ENCODE assay signal across 22 cellular contexts in the genomic region with DNA sequence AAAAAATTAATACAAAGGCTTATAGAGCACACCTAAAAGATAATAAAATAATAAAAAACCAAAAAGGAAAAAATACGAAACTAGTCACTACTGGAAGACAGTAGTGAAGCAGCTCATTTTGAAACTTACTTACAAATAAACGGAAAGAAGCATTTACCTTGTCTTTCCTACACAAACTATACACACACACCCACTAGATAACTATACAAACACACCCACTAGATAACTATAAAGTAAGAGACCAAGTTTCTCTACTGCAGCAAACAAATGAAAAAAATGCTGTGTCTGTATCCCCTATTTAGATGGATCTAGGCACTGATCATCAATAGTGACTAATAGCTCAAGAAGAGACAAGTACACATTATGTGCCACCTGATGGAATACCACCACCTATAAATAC. TPM values are rescaled to one million over a fixed set of nuclear protein-coding genes. Genes with fewer than 3 reads are reported as not detected.
DNase-seq lines count a peak whose midpoint lies in the region; ATAC-seq, FAIRE-seq and TF ChIP-seq lines count a peak whose summit lies in the region.
"Had no signal": no experiment of that assay in that cellular context is flagged by ENCODE, and none has a peak within 500 bp of the region (broad histone marks: within the 10 kb centered on the region; RNA-seq: fewer than 3 reads in every experiment).

No MANE protein-coding gene starts in this region.

- H3K9me3 ChIP-seq in gastroesophageal sphincter, result no peaks in the 10 kb centered on the region

- H3K4me3 ChIP-seq in gastroesophageal sphincter, result no peak overlapping the region

- H3K4me1 ChIP-seq in gastroesophageal sphincter, result peaks cover 0 to 24% (median 0%) of the 10 kb centered on the region in 3 donors

- H3K27me3 ChIP-seq in gastroesophageal sphincter, result no peaks in the 10 kb centered on the region

- WGBS in gastroesophageal sphincter (ENCODE audit: low coverage in 1 of 2), 2 donors, result 80 to 100% methylated on average over 1 to 2 of the region's 2 CpGs

- peaks cover 28% of the 10 kb centered on the region for H3K36me3 Mint-ChIP-seq in activated CD4-positive, alpha-beta T cell treated with anti-CD3 and anti-CD28 coated beads, Interleukin-2, amount 10 ng/mL, durations not matched to agents 24 days and 14 days (ENCODE audit: low read depth)
- H3K36me3 Mint-ChIP-seq in activated CD4-positive, alpha-beta T cell treated with anti-CD3 and anti-CD28 coated beads, Interleukin-2, amount 10 ng/mL, durations not matched to agents 7 days and 5 days (ENCODE audit: low read depth), result peaks cover 21% of the 10 kb centered on the region
- peaks cover 35% of the 10 kb centered on the region for H3K36me3 Mint-ChIP-seq in stimulated activated naive CD8-positive, alpha-beta T cell treated with anti-CD3 and anti-CD28 coated beads, Interleukin-15, Interleukin-2, amounts not matched to agents 100 ng/mL and 50 ng/mL, for 24 hours (ENCODE audit: low read depth)
- peaks cover 55% of the 10 kb centered on the region for H3K36me3 Mint-ChIP-seq in stimulated activated effector memory CD8-positive, alpha-beta T cell treated with anti-CD3 and anti-CD28 coated beads, Interleukin-12 subunit alpha, Interleukin-12 subunit beta, amount 100 ng/mL, for 72 hours

- intact Hi-C loops in activated CD4-positive, alpha-beta T cell treated with anti-CD3 and anti-CD28 coated beads, Interleukin-2, amount 10 ng/mL, durations not matched to agents 24 days and 14 days (cut with micrococcal nuclease), result loop anchor here (5.0 kb wide), 1 partner anchor 80 kb away; the partner anchor contains the start of gene ARHGAP12

- no peak for TF ChIP-seq CTCF in gastroesophageal sphincter (IDR thresholded peaks at IDR 0.05)

- CTCF ChIA-PET in activated CD4-positive, alpha-beta T cell treated with anti-CD3 and anti-CD28 coated beads, Interleukin-2, amount 10 ng/mL, durations not matched to agents 7 days and 5 days (lab: Charles Lee), result interaction anchor here (0.6 kb wide), 1 partner anchor 1069 kb away, joined by 3 read pairs; no protein-coding TSS in a partner anchor

- H3K36me3 ChIP-seq in gastroesophageal sphincter, result peaks cover 0 to 44% of the 10 kb centered on the region in 2 donors

- H3K4me1 Mint-ChIP-seq in activated CD4-positive, alpha-beta T cell treated with anti-CD3 and anti-CD28 coated beads, Interleukin-2, amount 10 ng/mL, durations not matched to agents 24 days and 14 days, result peaks cover 8% of the 10 kb centered on the region
- peaks cover 19% of the 10 kb centered on the region for H3K4me1 Mint-ChIP-seq in activated CD4-positive, alpha-beta T cell treated with anti-CD3 and anti-CD28 coated beads, Interleukin-2, amount 10 ng/mL, durations not matched to agents 7 days and 5 days
- no peaks in the 10 kb centered on the region for H3K4me1 Mint-ChIP-seq in stimulated activated naive CD8-positive, alpha-beta T cell treated with anti-CD3 and anti-CD28 coated beads, Interleukin-15, Interleukin-2, amounts not matched to agents 100 ng/mL and 50 ng/mL, for 24 hours (ENCODE audit: low read depth)
- peaks cover 6% of the 10 kb centered on the region for H3K4me1 Mint-ChIP-seq in stimulated activated effector memory CD8-positive, alpha-beta T cell treated with anti-CD3 and anti-CD28 coated beads, Interleukin-12 subunit alpha, Interleukin-12 subunit beta, amount 100 ng/mL, for 72 hours

- ATAC-seq in stimulated activated naive CD8-positive, alpha-beta T cell treated with anti-CD3 and anti-CD28 coated beads, Interleukin-15, Interleukin-2, amounts not matched to agents 100 U/mL and 50 U/mL, for 24 hours, result no peak
- peak; percentile 26 for ATAC-seq in gastroesophageal sphincter
- no peak for ATAC-seq in stimulated activated effector memory CD8-positive, alpha-beta T cell treated with anti-CD3 and anti-CD28 coated beads, Interleukin-12 subunit alpha, Interleukin-12 subunit beta, amount 100 ng/mL, for 72 hours

- H3K27ac ChIP-seq in gastroesophageal sphincter, result no peak overlapping the region
- H3K27ac ChIP-seq: HL-60, KMS-11 had no signal

- H3K27ac Mint-ChIP-seq in activated CD4-positive, alpha-beta T cell treated with anti-CD3 and anti-CD28 coated beads, Interleukin-2, amount 10 ng/mL, durations not matched to agents 24 days and 14 days, result peak overlapping the region; percentile 20
- no peak overlapping the region for H3K27ac Mint-ChIP-seq in activated CD4-positive, alpha-beta T cell treated with anti-CD3 and anti-CD28 coated beads, Interleukin-2, amount 10 ng/mL, durations not matched to agents 7 days and 5 days
- H3K27ac Mint-ChIP-seq in stimulated activated naive CD8-positive, alpha-beta T cell treated with anti-CD3 and anti-CD28 coated beads, Interleukin-15, Interleukin-2, amounts not matched to agents 100 ng/mL and 50 ng/mL, for 24 hours, result peak overlapping the region; percentile 5
- peak overlapping the region; percentile 37 for H3K27ac Mint-ChIP-seq in stimulated activated effector memory CD8-positive, alpha-beta T cell treated with anti-CD3 and anti-CD28 coated beads, Interleukin-12 subunit alpha, Interleukin-12 subunit beta, amount 100 ng/mL, for 72 hours
- H3K27ac Mint-ChIP-seq: CD14-positive monocyte had no signal

- DNase-seq in activated CD4-positive, alpha-beta T cell treated with anti-CD3 and anti-CD28 coated beads, Interleukin-2, amount 10 ng/mL, durations not matched to agents 24 days and 14 days, result no peak
- no peak for DNase-seq in activated CD4-positive, alpha-beta T cell treated with anti-CD3 and anti-CD28 coated beads, Interleukin-2, amount 10 ng/mL, durations not matched to agents 7 days and 5 days
- DNase-seq in stimulated activated naive CD8-positive, alpha-beta T cell treated with anti-CD3 and anti-CD28 coated beads, Interleukin-15, Interleukin-2, amounts not matched to agents 100 U/mL and 50 U/mL, for 24 hours, result no peak
- DNase-seq in stimulated activated effector memory CD8-positive, alpha-beta T cell treated with anti-CD3 and anti-CD28 coated beads, Interleukin-12 subunit alpha, Interleukin-12 subunit beta, amount 100 ng/mL, for 72 hours (ENCODE audit: low spot score in 2 of 2), result no peak
- DNase-seq in NCI-H2171 (lab: John Stamatoyannopoulos, UW) (no peak), HTR-8/SVneo (ENCODE audit: insufficient read length, low spot score) (no peak)
- DNase-seq: COR-L47, DMS 273 treated with DMSO at 0.1 percent for 48 hours, DMS79 treated with DMSO at 0.1 percent for 48 hours, H9, NCI-H1105, NCI-H146, NCI-H2029, NCI-H226, NCI-H510A treated with DMSO at 0.1 percent for 48 hours, NCI-H748 treated with DMSO at 0.1 percent for 48 hours, SIG-M5 had no signal

- H3K4me3 Mint-ChIP-seq in activated CD4-positive, alpha-beta T cell treated with anti-CD3 and anti-CD28 coated beads, Interleukin-2, amount 10 ng/mL, durations not matched to agents 24 days and 14 days, result no peak overlapping the region
- H3K4me3 Mint-ChIP-seq in activated CD4-positive, alpha-beta T cell treated with anti-CD3 and anti-CD28 coated beads, Interleukin-2, amount 10 ng/mL, durations not matched to agents 7 days and 5 days, result no peak overlapping the region
- H3K4me3 Mint-ChIP-seq in stimulated activated naive CD8-positive, alpha-beta T cell treated with anti-CD3 and anti-CD28 coated beads, Interleukin-15, Interleukin-2, amounts not matched to agents 100 ng/mL and 50 ng/mL, for 24 hours, result no peak overlapping the region
- no peak overlapping the region for H3K4me3 Mint-ChIP-seq in stimulated activated effector memory CD8-positive, alpha-beta T cell treated with anti-CD3 and anti-CD28 coated beads, Interleukin-12 subunit alpha, Interleukin-12 subunit beta, amount 100 ng/mL, for 72 hours
- H3K4me3 Mint-ChIP-seq: CD14-positive monocyte, H9 had no signal

- H3K27me3 Mint-ChIP-seq in activated CD4-positive, alpha-beta T cell treated with anti-CD3 and anti-CD28 coated beads, Interleukin-2, amount 10 ng/mL, durations not matched to agents 24 days and 14 days, result no peaks in the 10 kb centered on the region
- H3K27me3 Mint-ChIP-seq in activated CD4-positive, alpha-beta T cell treated with anti-CD3 and anti-CD28 coated beads, Interleukin-2, amount 10 ng/mL, durations not matched to agents 7 days and 5 days, result no peaks in the 10 kb centered on the region
- no peaks in the 10 kb centered on the region for H3K27me3 Mint-ChIP-seq in stimulated activated naive CD8-positive, alpha-beta T cell treated with anti-CD3 and anti-CD28 coated beads, Interleukin-15, Interleukin-2, amounts not matched to agents 100 ng/mL and 50 ng/mL, for 24 hours

- TF ChIP-seq EP300 in gastroesophageal sphincter (IDR thresholded peaks at IDR 0.05), result no peak

- FAIRE-seq in HTR-8/SVneo (lab: Jason Lieb, UNC), result no peak

- no peaks in the 10 kb centered on the region for H3K9me3 Mint-ChIP-seq in activated CD4-positive, alpha-beta T cell treated with anti-CD3 and anti-CD28 coated beads, Interleukin-2, amount 10 ng/mL, durations not matched to agents 24 days and 14 days
- H3K9me3 Mint-ChIP-seq in activated CD4-positive, alpha-beta T cell treated with anti-CD3 and anti-CD28 coated beads, Interleukin-2, amount 10 ng/mL, durations not matched to agents 7 days and 5 days, result no peaks in the 10 kb centered on the region
- H3K9me3 Mint-ChIP-seq in stimulated activated naive CD8-positive, alpha-beta T cell treated with anti-CD3 and anti-CD28 coated beads, Interleukin-15, Interleukin-2, amounts not matched to agents 100 ng/mL and 50 ng/mL, for 24 hours, result no peaks in the 10 kb centered on the region
- H3K9me3 Mint-ChIP-seq in stimulated activated effector memory CD8-positive, alpha-beta T cell treated with anti-CD3 and anti-CD28 coated beads, Interleukin-12 subunit alpha, Interleukin-12 subunit beta, amount 100 ng/mL, for 72 hours, result no peaks in the 10 kb centered on the region
- H3K9me3 Mint-ChIP-seq: CD14-positive monocyte, H9 had no signal

- no peak for TF ChIP-seq POLR2A in gastroesophageal sphincter (IDR thresholded peaks at IDR 0.05)

- POLR2A ChIA-PET in activated CD4-positive, alpha-beta T cell treated with anti-CD3 and anti-CD28 coated beads, Interleukin-2, amount 10 ng/mL, durations not matched to agents 7 days and 5 days (lab: Charles Lee), result interaction anchor here (0.7 to 0.8 kb wide), 2 partner anchors 578 to 1377 kb away, joined by 4 to 6 read pairs; no protein-coding TSS in a partner anchor

RNA-seq across cellular contexts. Expression of gene KIF5B, which starts 49.2 kb away (rescaled TPM):
- 81.3 and 82.2 TPM in 2 replicates for total RNA-seq in activated CD4-positive, alpha-beta T cell treated with anti-CD3 and anti-CD28 coated beads, Interleukin-2, amount 10 ng/mL, durations not matched to agents 24 days and 14 days
- 10 to 100 TPM; 61.3 to 62.4 TPM for total RNA-seq in activated CD4-positive, alpha-beta T cell treated with anti-CD3 and anti-CD28 coated beads, Interleukin-2, amount 10 ng/mL, durations not matched to agents 7 days and 5 days
- total RNA-seq in gastroesophageal sphincter, result 100 to 1,000 TPM; 170 to 345 (median 288) TPM
